Comparison of ENCODE assay signal across 22 cellular contexts in genomic region chr7:37281368-37282092, GRCh38.
DNase-seq lines count a peak whose midpoint lies in the region; TF ChIP-seq lines count a peak whose summit lies in the region.
"Had no signal": no experiment of that assay in that cellular context is flagged by ENCODE, and none has a peak within 500 bp of the region (broad histone marks: within the 10 kb centered on the region; RNA-seq: fewer than 3 reads in every experiment).

No MANE protein-coding gene starts in this region.

- H2AFZ ChIP-seq in neural progenitor cell (replicated peaks) (no peak overlapping the region), smooth muscle cell (ENCODE audit: low read depth) (no peak overlapping the region)

- no peaks in the 10 kb centered on the region for H3K9me3 ChIP-seq in neural progenitor cell (ENCODE audit: low read depth)
- H3K9me3 ChIP-seq in tibial nerve: no peaks in the 10 kb centered on the region
- no peaks in the 10 kb centered on the region for H3K9me3 ChIP-seq in smooth muscle cell (replicated peaks; ENCODE audit: low read depth)
- H3K9me3 ChIP-seq: prostate gland, thoracic aorta had no signal

- H3K27me3 ChIP-seq in neural progenitor cell: no peaks in the 10 kb centered on the region
- H3K27me3 ChIP-seq in tibial nerve: no peaks in the 10 kb centered on the region
- no peaks in the 10 kb centered on the region for H3K27me3 ChIP-seq in smooth muscle cell (ENCODE audit: low read depth)

- H3K4me1 ChIP-seq in neural progenitor cell (peaks cover 7% of the 10 kb centered on the region), tibial nerve (peaks cover 5 to 72% (median 34%) of the 10 kb centered on the region in 4 donors), smooth muscle cell (ENCODE audit: low read depth) (peaks cover 9% of the 10 kb centered on the region)
- H3K4me1 ChIP-seq: prostate gland had no signal

- no peak for TF ChIP-seq POLR2A in tibial nerve (IDR thresholded peaks at IDR 0.05)

- H3K36me3 ChIP-seq in neural progenitor cell (no peaks in the 10 kb centered on the region), tibial nerve (no peaks in the 10 kb centered on the region), smooth muscle cell (ENCODE audit: low read depth) (no peaks in the 10 kb centered on the region)
- H3K36me3 ChIP-seq: prostate gland, thoracic aorta had no signal

- no peaks in the 10 kb centered on the region for H3K9me3 Mint-ChIP-seq in dendritic cell treated with granulocyte-macrophage colony-stimulating factor and Interleukin-4, amounts not matched to agents 40 ng/mL and 50 ng/mL, for 4 days
- H3K9me3 Mint-ChIP-seq in neural progenitor cell: peaks cover 8% of the 10 kb centered on the region
- H3K9me3 Mint-ChIP-seq in activated naive CD4-positive, alpha-beta T cell treated with anti-CD3 and anti-CD28 coated beads for 36 hours: no peaks in the 10 kb centered on the region
- H3K9me3 Mint-ChIP-seq: activated CD4-positive, alpha-beta T cell treated with anti-CD3 and anti-CD28 coated beads, Interleukin-2, amount 10 ng/mL, durations not matched to agents 24 days and 14 days; activated T-helper 17 cell treated with anti-CD3 and anti-CD28 coated beads, Interleukin-2, amount 50 U/mL, for 72 hours had no signal

- CTCF ChIA-PET in activated naive CD4-positive, alpha-beta T cell treated with anti-CD3 and anti-CD28 coated beads for 36 hours (lab: Charles Lee): interaction anchor here (0.7 to 0.9 kb wide), 2 partner anchors 12 to 214 kb away, joined by 3 read pairs; no protein-coding TSS in a partner anchor

- no peak overlapping the region for H3K4me2 ChIP-seq in neural progenitor cell
- H3K4me2 ChIP-seq in smooth muscle cell: no peak overlapping the region
- H3K4me2 ChIP-seq: KMS-11 had no signal

- H3K36me3 Mint-ChIP-seq in dendritic cell treated with granulocyte-macrophage colony-stimulating factor and Interleukin-4, amounts not matched to agents 40 ng/mL and 50 ng/mL, for 4 days (ENCODE audit: low read depth): peaks cover 26% of the 10 kb centered on the region
- peaks cover 5% of the 10 kb centered on the region for H3K36me3 Mint-ChIP-seq in neural progenitor cell
- H3K36me3 Mint-ChIP-seq in activated naive CD4-positive, alpha-beta T cell treated with anti-CD3 and anti-CD28 coated beads for 36 hours (ENCODE audit: low read depth): peaks cover 26% of the 10 kb centered on the region

- DNase-seq in NCI-H345 (lab: John Stamatoyannopoulos, UW): peak; percentile 25
- no peak for DNase-seq in NCI-H345 treated with DMSO at 0.1 percent for 48 hours (lab: John Stamatoyannopoulos, UW; ENCODE audit: unreplicated experiment)
- no peak for DNase-seq in neural progenitor cell (ENCODE audit: low spot score)
- no peak for DNase-seq in tibial nerve (ENCODE audit: low spot score in 2 of 2)
- DNase-seq in smooth muscle cell (lab: John Stamatoyannopoulos, UW; ENCODE audit: unreplicated experiment): no peak
- DNase-seq in SIG-M5 treated with dmso at 0.1 percent for 504 hours (lab: John Stamatoyannopoulos, UW; ENCODE audit: unreplicated experiment): no peak
- DNase-seq in activated naive CD4-positive, alpha-beta T cell treated with anti-CD3 and anti-CD28 coated beads for 36 hours: no peak
- DNase-seq: 8988T; activated CD4-positive, alpha-beta T cell treated with anti-CD3 and anti-CD28 coated beads, Interleukin-2, amount 10 ng/mL, durations not matched to agents 24 days and 14 days; activated CD8-positive, alpha-beta memory T cell treated with anti-CD3 and anti-CD28 coated beads, Interleukin-2, amount 10 ng/mL, durations not matched to agents 7 days and 5 days; DND-41; endodermal cell; left cardiac atrium; NCI-H146; nephron progenitor cell; T-helper 2 cell had no signal

- H3K9ac ChIP-seq in neural progenitor cell: no peak overlapping the region
- no peak overlapping the region for H3K9ac ChIP-seq in smooth muscle cell (ENCODE audit: low read depth)
- H3K9ac ChIP-seq: KMS-11 had no signal

- H4K20me1 ChIP-seq in neural progenitor cell (ENCODE audit: low read depth) (no peaks in the 10 kb centered on the region), smooth muscle cell (ENCODE audit: low read depth) (no peaks in the 10 kb centered on the region)

- no peak overlapping the region for H3K4me3 Mint-ChIP-seq in dendritic cell treated with granulocyte-macrophage colony-stimulating factor and Interleukin-4, amounts not matched to agents 40 ng/mL and 50 ng/mL, for 4 days
- no peak overlapping the region for H3K4me3 Mint-ChIP-seq in neural progenitor cell
- no peak overlapping the region for H3K4me3 Mint-ChIP-seq in activated naive CD4-positive, alpha-beta T cell treated with anti-CD3 and anti-CD28 coated beads for 36 hours
- H3K4me3 Mint-ChIP-seq: activated CD4-positive, alpha-beta T cell treated with anti-CD3 and anti-CD28 coated beads, Interleukin-2, amount 10 ng/mL, durations not matched to agents 24 days and 14 days; activated CD8-positive, alpha-beta memory T cell treated with anti-CD3 and anti-CD28 coated beads, Interleukin-2, amount 10 ng/mL, durations not matched to agents 7 days and 5 days; activated naive CD8-positive, alpha-beta T cell; activated T-helper 17 cell treated with anti-CD3 and anti-CD28 coated beads, Interleukin-2, amount 50 U/mL, for 72 hours; endodermal cell; nephron progenitor cell had no signal

- TF ChIP-seq CTCF in neural progenitor cell (IDR thresholded peaks at IDR 0.05) (no peak), tibial nerve (IDR thresholded peaks at IDR 0.05) (no peak), smooth muscle cell (IDR thresholded peaks at IDR 0.05; ENCODE audit: borderline replicate concordance, insufficient read depth, poor library complexity, severe bottlenecking) (no peak)

- peaks cover 80% of the 10 kb centered on the region for H3K4me1 Mint-ChIP-seq in dendritic cell treated with granulocyte-macrophage colony-stimulating factor and Interleukin-4, amounts not matched to agents 40 ng/mL and 50 ng/mL, for 4 days (ENCODE audit: low read depth)
- H3K4me1 Mint-ChIP-seq in neural progenitor cell: peaks cover 18% of the 10 kb centered on the region
- peaks cover 72% of the 10 kb centered on the region for H3K4me1 Mint-ChIP-seq in activated naive CD4-positive, alpha-beta T cell treated with anti-CD3 and anti-CD28 coated beads for 36 hours (ENCODE audit: low read depth)

- H3K27me3 Mint-ChIP-seq in dendritic cell treated with granulocyte-macrophage colony-stimulating factor and Interleukin-4, amounts not matched to agents 40 ng/mL and 50 ng/mL, for 4 days: no peaks in the 10 kb centered on the region
- H3K27me3 Mint-ChIP-seq in neural progenitor cell (ENCODE audit: insufficient read depth, low read depth): peaks cover 8% of the 10 kb centered on the region
- no peaks in the 10 kb centered on the region for H3K27me3 Mint-ChIP-seq in activated naive CD4-positive, alpha-beta T cell treated with anti-CD3 and anti-CD28 coated beads for 36 hours (ENCODE audit: low read depth)
- H3K27me3 Mint-ChIP-seq: activated CD4-positive, alpha-beta T cell treated with anti-CD3 and anti-CD28 coated beads, Interleukin-2, amount 10 ng/mL, durations not matched to agents 24 days and 14 days; activated CD8-positive, alpha-beta memory T cell treated with anti-CD3 and anti-CD28 coated beads, Interleukin-2, amount 10 ng/mL, durations not matched to agents 7 days and 5 days; activated naive CD8-positive, alpha-beta T cell; activated T-helper 17 cell treated with anti-CD3 and anti-CD28 coated beads, Interleukin-2, amount 50 U/mL, for 72 hours had no signal

- no peaks in the 10 kb centered on the region for H3F3A ChIP-seq in neural progenitor cell (ENCODE audit: low read depth)
- H3F3A ChIP-seq in smooth muscle cell (ENCODE audit: low read depth): peaks cover 4% of the 10 kb centered on the region

- H3K79me2 ChIP-seq in neural progenitor cell (ENCODE audit: low read depth) (no peaks in the 10 kb centered on the region), smooth muscle cell (ENCODE audit: low read depth) (no peaks in the 10 kb centered on the region)

- H3K27ac ChIP-seq in neural progenitor cell (no peak overlapping the region), tibial nerve (peak overlapping the region; percentile 26 to 86 (median 66)), smooth muscle cell (ENCODE audit: low read depth) (no peak overlapping the region)
- H3K27ac ChIP-seq: KMS-11, prostate gland, thoracic aorta had no signal

- H3K4me3 ChIP-seq in neural progenitor cell: no peak overlapping the region
- no peak overlapping the region for H3K4me3 ChIP-seq in tibial nerve
- no peak overlapping the region for H3K4me3 ChIP-seq in smooth muscle cell
- H3K4me3 ChIP-seq: prostate gland, thoracic aorta had no signal

- intact Hi-C loops in dendritic cell treated with granulocyte-macrophage colony-stimulating factor and Interleukin-4, amounts not matched to agents 40 ng/mL and 50 ng/mL, for 4 days (cut with micrococcal nuclease): loop anchor here (10.0 kb wide), 1 partner anchor 53 kb away; no protein-coding TSS in a partner anchor
- intact Hi-C loops in activated naive CD4-positive, alpha-beta T cell treated with anti-CD3 and anti-CD28 coated beads for 36 hours (cut with micrococcal nuclease): no loop called here

- 45 to 48% methylated on average over 5 of the region's 5 CpGs for WGBS in tibial nerve, 2 donors
- 73% methylated on average over 5 of the region's 5 CpGs for WGBS in smooth muscle cell (ENCODE audit: low lambda C conversion rate)

- H3K27ac Mint-ChIP-seq in dendritic cell treated with granulocyte-macrophage colony-stimulating factor and Interleukin-4, amounts not matched to agents 40 ng/mL and 50 ng/mL, for 4 days: peak overlapping the region; percentile 62
- H3K27ac Mint-ChIP-seq in neural progenitor cell: peak overlapping the region; percentile 17
- H3K27ac Mint-ChIP-seq in activated naive CD4-positive, alpha-beta T cell treated with anti-CD3 and anti-CD28 coated beads for 36 hours: no peak overlapping the region
- H3K27ac Mint-ChIP-seq: activated CD4-positive, alpha-beta T cell treated with anti-CD3 and anti-CD28 coated beads, Interleukin-2, amount 10 ng/mL, durations not matched to agents 24 days and 14 days; activated CD8-positive, alpha-beta memory T cell treated with anti-CD3 and anti-CD28 coated beads, Interleukin-2, amount 10 ng/mL, durations not matched to agents 7 days and 5 days; activated naive CD8-positive, alpha-beta T cell; activated T-helper 17 cell treated with anti-CD3 and anti-CD28 coated beads, Interleukin-2, amount 50 U/mL, for 72 hours; endodermal cell; nephron progenitor cell had no signal

- peak in 1 of 2 donors; percentile 67 for TF ChIP-seq EP300 in tibial nerve (IDR thresholded peaks at IDR 0.05)

Comparison
In these comparisons a context has a peak if more than half of its experiments do, and no peak if none do; other contexts are left out.
1. H3K27ac ChIP-seq: peak in tibial nerve (4 of 4); none in neural progenitor cell (single experiment) and smooth muscle cell (single experiment).